Comparison of ENCODE assay signal across 1 cellular context in genomic region chr10:130422366-130423324, GRCh38.
TF ChIP-seq lines count a peak whose summit lies in the region.

No MANE protein-coding gene starts in this region.

TF ChIP-seq in HCT116, 20 proteins besides CTCF, POLR2A, EP300 and RAD21 (continued from another document):
- TF ChIP-seq REST (IDR thresholded peaks at IDR 0.05; ENCODE audit: low read depth) (no peak), EZH2phosphoT487 (IDR thresholded peaks at IDR 0.05; ENCODE audit: borderline replicate concordance) (no peak), CEBPB (IDR thresholded peaks at IDR 0.05; ENCODE audit: low read depth) (no peak), ZNF274 (IDR thresholded peaks at IDR 0.05; ENCODE audit: low read depth, low read length) (no peak), SP1 (IDR thresholded peaks at IDR 0.05; ENCODE audit: low read depth) (no peak), ATF3 (IDR thresholded peaks at IDR 0.05) (no peak), ZFX (IDR thresholded peaks at IDR 0.05) (no peak), ELF1 (IDR thresholded peaks at IDR 0.05; ENCODE audit: borderline replicate concordance, low read depth) (no peak), CBX3 (IDR thresholded peaks at IDR 0.05; ENCODE audit: low read depth) (no peak), MAX (IDR thresholded peaks at IDR 0.05) (no peak), EGR1 (IDR thresholded peaks at IDR 0.05; ENCODE audit: low read depth) (no peak), POLR2AphosphoS5 (IDR thresholded peaks at IDR 0.05; ENCODE audit: low read depth, low read length) (no peak), SRF (IDR thresholded peaks at IDR 0.05; ENCODE audit: low read depth) (no peak), EZH2 (IDR thresholded peaks at IDR 0.05) (no peak), FOSL1 (IDR thresholded peaks at IDR 0.05; ENCODE audit: low read depth) (no peak)
